In genomic region chr11:63938481-63939350, GRCh38 we compare ENCODE assay signal across 7 cellular contexts. TPM values are rescaled to one million over a fixed set of nuclear protein-coding genes. Genes with fewer than 3 reads are reported as not detected.
DNase-seq lines count a peak whose midpoint lies in the region; ATAC-seq, FAIRE-seq and TF ChIP-seq lines count a peak whose summit lies in the region.

Gene NAA40, plus strand, starts transcription at chr11:63939002. Its CDS starts 95 bp downstream, at chr11:63939097.

- H3K4me1 ChIP-seq in astrocyte (ENCODE audit: insufficient read depth, low read length): no peaks in the 10 kb centered on the region

- H3K9me3 ChIP-seq in astrocyte (ENCODE audit: insufficient read depth, low read depth, low read length): no peaks in the 10 kb centered on the region

- no peak for FAIRE-seq in astrocyte (lab: Jason Lieb, UNC)

- peaks cover 1% of the 10 kb centered on the region for H3K36me3 Mint-ChIP-seq in T-helper 2 cell treated with Interferon-gamma antibody and Interleukin-4, amounts not matched to agents 5 μg/mL and 100 μg/mL, for 36 hours (ENCODE audit: low read depth)
- no peaks in the 10 kb centered on the region for H3K36me3 Mint-ChIP-seq in astrocyte (ENCODE audit: low read depth, unreplicated experiment)

- H3K27me3 Mint-ChIP-seq in T-helper 2 cell treated with Interferon-gamma antibody and Interleukin-4, amounts not matched to agents 5 μg/mL and 100 μg/mL, for 36 hours (ENCODE audit: low read depth): no peaks in the 10 kb centered on the region
- H3K27me3 Mint-ChIP-seq in astrocyte (ENCODE audit: low read depth, unreplicated experiment): no peaks in the 10 kb centered on the region

- DNase-seq in NCI-H2029 (lab: John Stamatoyannopoulos, UW) (peak; percentile 96), astrocyte (ENCODE audit: low read depth) (peak; percentile 88), hepatic stellate cell (ENCODE audit: low spot score) (peak; percentile 97), retinal pigment epithelial cell (ENCODE audit: low read depth) (peak; percentile 83)
- DNase-seq in T-helper 2 cell treated with Interferon-gamma antibody and Interleukin-4, amounts not matched to agents 5 μg/mL and 100 μg/mL, for 36 hours (ENCODE audit: low spot score): peak; percentile 94

- H3K79me2 ChIP-seq in astrocyte (ENCODE audit: insufficient read depth, low read length): peaks cover 39% of the 10 kb centered on the region

- peak within 1 kb of the TSS; percentile 83 for H3K9ac ChIP-seq in astrocyte (ENCODE audit: low read length)

- peak within 1 kb of the TSS; percentile 88 for H2AFZ ChIP-seq in astrocyte (ENCODE audit: low read depth, low read length)

- H4K20me1 ChIP-seq in astrocyte (ENCODE audit: insufficient read depth, low read length): peaks cover 13% of the 10 kb centered on the region

- H3K4me2 ChIP-seq in astrocyte (ENCODE audit: low read length): peak within 1 kb of the TSS; percentile 86

- H3K4me3 ChIP-seq in astrocyte (ENCODE audit: insufficient read depth, low read depth, low read length) (peak within 1 kb of the TSS; percentile 65), retinal pigment epithelial cell (ENCODE audit: low read length) (peak within 1 kb of the TSS; percentile 85)

- H3K4me3 Mint-ChIP-seq in T-helper 2 cell treated with Interferon-gamma antibody and Interleukin-4, amounts not matched to agents 5 μg/mL and 100 μg/mL, for 36 hours: peak within 1 kb of the TSS; percentile 90
- peak within 1 kb of the TSS; percentile 90 for H3K4me3 Mint-ChIP-seq in astrocyte (ENCODE audit: unreplicated experiment)

- no peaks in the 10 kb centered on the region for H3K9me3 Mint-ChIP-seq in T-helper 2 cell treated with Interferon-gamma antibody and Interleukin-4, amounts not matched to agents 5 μg/mL and 100 μg/mL, for 36 hours
- no peaks in the 10 kb centered on the region for H3K9me3 Mint-ChIP-seq in astrocyte (ENCODE audit: unreplicated experiment)

- ATAC-seq in GM18508 (IDR thresholded peaks at IDR 0.05; ENCODE audit: insufficient read depth, unreplicated experiment): peak; percentile 71
- ATAC-seq in HG02981 (IDR thresholded peaks at IDR 0.05; ENCODE audit: unreplicated experiment): peak; percentile 89

- H3K27me3 ChIP-seq in astrocyte (ENCODE audit: insufficient read depth, low read length): no peaks in the 10 kb centered on the region

- H3K36me3 ChIP-seq in astrocyte (ENCODE audit: insufficient read depth, low read length): no peaks in the 10 kb centered on the region

- TF ChIP-seq CTCF in astrocyte (IDR thresholded peaks at IDR 0.05; ENCODE audit: insufficient read depth, low read depth, low read length) (no peak), retinal pigment epithelial cell (conservative IDR thresholded peaks at IDR 0.05; ENCODE audit: low read depth, low read length) (no peak)

- peak within 1 kb of the TSS; percentile 15 for H3K27ac ChIP-seq in astrocyte (ENCODE audit: low read depth, low read length)

- H3K27ac Mint-ChIP-seq in T-helper 2 cell treated with Interferon-gamma antibody and Interleukin-4, amounts not matched to agents 5 μg/mL and 100 μg/mL, for 36 hours: peak within 1 kb of the TSS; percentile 89
- peak within 1 kb of the TSS; percentile 80 for H3K27ac Mint-ChIP-seq in astrocyte (ENCODE audit: unreplicated experiment)

- H3K4me1 Mint-ChIP-seq in T-helper 2 cell treated with Interferon-gamma antibody and Interleukin-4, amounts not matched to agents 5 μg/mL and 100 μg/mL, for 36 hours (ENCODE audit: low read depth): peaks cover 18% of the 10 kb centered on the region
- H3K4me1 Mint-ChIP-seq in astrocyte (ENCODE audit: low read depth, unreplicated experiment): peaks cover 3% of the 10 kb centered on the region

RNA-seq across cellular contexts. Expression of gene NAA40, which starts in this region (rescaled TPM):
- total RNA-seq in astrocyte: 21.2 and 23.2 TPM in 2 replicates

Comparison
In these comparisons a context has a peak if more than half of its experiments do, and no peak if none do; other contexts are left out.
1. Peak in every context shown above with its lines: DNase-seq, ATAC-seq, H3K4me3 ChIP-seq and H3K27ac ChIP-seq.